In the genomic region with DNA sequence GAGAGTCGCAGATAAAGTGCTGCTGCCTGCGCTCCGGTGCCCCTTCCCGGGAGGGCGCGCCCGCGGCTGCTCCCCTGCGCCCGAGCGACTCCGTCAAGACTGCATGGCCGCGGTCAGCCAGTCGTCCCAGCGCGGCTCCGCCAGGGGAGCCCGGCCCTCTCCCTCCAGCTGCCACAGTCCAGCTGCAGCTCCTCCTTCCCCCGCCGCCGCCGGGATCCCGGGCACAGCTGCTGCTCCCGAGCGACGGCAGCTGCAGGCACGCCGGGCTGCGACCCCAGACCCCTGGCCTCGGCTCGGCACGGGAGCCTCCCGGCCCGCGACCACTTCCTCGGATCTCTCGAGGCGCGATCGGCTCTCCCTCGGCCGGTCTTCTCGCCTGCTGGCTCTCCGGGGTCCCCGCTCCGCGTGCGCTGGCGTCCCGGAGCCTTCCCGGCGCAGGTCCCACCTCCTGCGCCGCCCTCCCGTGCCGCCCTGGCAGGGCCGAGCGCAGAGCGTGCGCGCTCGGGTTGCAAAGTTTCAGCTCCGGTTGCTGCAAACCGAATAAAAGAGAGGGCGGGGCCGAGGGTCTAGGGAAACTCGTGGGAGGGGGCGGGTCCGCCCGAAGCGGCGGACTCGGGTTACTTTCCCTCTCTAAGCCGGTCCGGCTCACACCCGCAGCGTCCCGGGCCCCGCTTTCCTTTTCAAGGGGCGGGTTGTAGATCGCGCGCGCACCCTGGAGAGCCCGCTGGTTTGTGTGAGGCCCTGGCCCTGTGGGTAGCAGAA, we compare ENCODE assay signal across 7 cellular contexts. TPM values are rescaled to one million over a fixed set of nuclear protein-coding genes. Genes with fewer than 3 reads are reported as not detected.
DNase-seq lines count a peak whose midpoint lies in the region; FAIRE-seq and TF ChIP-seq lines count a peak whose summit lies in the region.

A gene (minus strand): TSS at position 542 of the 762 bp plus-strand sequence. CDS start 571 bp downstream, outside the sequence.

- H3K4me1 ChIP-seq in MM.1S (ENCODE audit: low read length) (no peaks in the 10 kb centered on the region), colonic mucosa (no peaks in the 10 kb centered on the region)

- peak within 1 kb of the TSS; percentile 41; the same call in 1 of the 2 replicates for H3K4me2 ChIP-seq in MM.1S (ENCODE audit: low read depth, low read length)

- no peaks in the 10 kb centered on the region for H3K9me2 ChIP-seq in MM.1S (replicated peaks; ENCODE audit: insufficient read depth, low read length)

- H3K9me3 ChIP-seq in MM.1S (replicated peaks; ENCODE audit: insufficient read depth, low read length): no peaks in the 10 kb centered on the region
- no peaks in the 10 kb centered on the region for H3K9me3 ChIP-seq in SK-N-MC (ENCODE audit: low read depth, low read length)
- H3K9me3 ChIP-seq in colonic mucosa: no peaks in the 10 kb centered on the region

- H3K36me3 ChIP-seq in MM.1S (replicated peaks; ENCODE audit: insufficient read depth, low read length) (no peaks in the 10 kb centered on the region), SK-N-MC (ENCODE audit: insufficient read depth, low read length) (no peaks in the 10 kb centered on the region), colonic mucosa (no peaks in the 10 kb centered on the region), kidney epithelial cell (ENCODE audit: control insufficient read depth, insufficient read depth, low read length) (no peaks in the 10 kb centered on the region)

- H3K27me3 ChIP-seq in MM.1S (replicated peaks; ENCODE audit: insufficient read depth, low read length) (no peaks in the 10 kb centered on the region), colonic mucosa (no peaks in the 10 kb centered on the region), kidney epithelial cell (ENCODE audit: control insufficient read depth, insufficient read depth, low read length) (no peaks in the 10 kb centered on the region)

- intact Hi-C loops in colonic mucosa (cut with DNase I): no loop called here

- H4K20me1 ChIP-seq in MM.1S (ENCODE audit: insufficient read depth, low read length): no peaks in the 10 kb centered on the region

- H3K9ac ChIP-seq in MM.1S (ENCODE audit: low read length) (no peak within 1 kb of the TSS), SK-N-MC (ENCODE audit: insufficient read length) (peak within 1 kb of the TSS; percentile 75), colonic mucosa (ENCODE audit: low read depth in 2 of 2, low read length in 2 of 2) (peak within 1 kb of the TSS; percentile 87 to 91)

- no peak within 1 kb of the TSS for H2AFZ ChIP-seq in MM.1S (ENCODE audit: low read length)

- DNase-seq in GM12891 (ENCODE audit: insufficient read length, low spot score): peak; percentile 48
- peak; percentile 74 for DNase-seq in HCEC 1CT
- peak; percentile 45 for DNase-seq in MM.1S
- peak; percentile 28 for DNase-seq in SK-N-MC (ENCODE audit: low read depth, low spot score)
- DNase-seq in colonic mucosa: peak; percentile 88
- DNase-seq in kidney epithelial cell (ENCODE audit: low read depth): peak; percentile 59
- peak; percentile 96 for DNase-seq in smooth muscle cell of the brain vasculature (ENCODE audit: low read depth, low spot score)

- H3F3A ChIP-seq in MM.1S (ENCODE audit: insufficient read depth, low read length): no peaks in the 10 kb centered on the region

- FAIRE-seq in GM12891 (lab: Jason Lieb, UNC): no peak

- H3K27ac ChIP-seq in MM.1S (ENCODE audit: low read length): no peak within 1 kb of the TSS
- H3K27ac ChIP-seq in SK-N-MC: peak within 1 kb of the TSS; percentile 47; the same call in 1 of the 2 replicates
- peak within 1 kb of the TSS; percentile 97 for H3K27ac ChIP-seq in colonic mucosa

- TF ChIP-seq POLR2A in GM12891 (IDR thresholded peaks at IDR 0.05; ENCODE audit: low read depth, low read length): no peak

- TF ChIP-seq CTCF in MM.1S (IDR thresholded peaks at IDR 0.05; ENCODE audit: low read length): no peak
- no peak for TF ChIP-seq CTCF in colonic mucosa (IDR thresholded peaks at IDR 0.05)
- TF ChIP-seq CTCF in kidney epithelial cell (IDR thresholded peaks at IDR 0.05; ENCODE audit: insufficient read depth, low read length, poor library complexity, severe bottlenecking): no peak

- H3K79me2 ChIP-seq in MM.1S (ENCODE audit: low read length): no peaks in the 10 kb centered on the region

- H3K4me3 ChIP-seq in MM.1S (ENCODE audit: low read length) (peak within 1 kb of the TSS; percentile 45), SK-N-MC (peak within 1 kb of the TSS; percentile 93), colonic mucosa (peak within 1 kb of the TSS; percentile 79), kidney epithelial cell (ENCODE audit: low read depth, low read length) (peak within 1 kb of the TSS; percentile 70)

TF ChIP-seq in GM12891, 5 proteins besides CTCF, POLR2A, EP300 and RAD21:
- TF ChIP-seq TAF1 (IDR thresholded peaks at IDR 0.05; ENCODE audit: low read depth, low read length): no peak
- no peak for TF ChIP-seq SPI1 (IDR thresholded peaks at IDR 0.05; ENCODE audit: low read depth, low read length)
- TF ChIP-seq PAX5 (IDR thresholded peaks at IDR 0.05; ENCODE audit: insufficient read depth, low read length, severe bottlenecking): no peak
- no peak for TF ChIP-seq POU2F2 (IDR thresholded peaks at IDR 0.05; ENCODE audit: low read depth, low read length)
- no peak for TF ChIP-seq POLR2AphosphoS5 (IDR thresholded peaks at IDR 0.05; ENCODE audit: low read depth, low read length)

RNA-seq across cellular contexts. Expression of the gene that starts here (rescaled TPM):
- 0.32 TPM for polyA plus RNA-seq in GM12891 (2012; ENCODE audit: low read depth, missing spikeins)
- 10 to 100 TPM; 13.1 to 31.5 TPM for total RNA-seq in colonic mucosa
- total RNA-seq in kidney epithelial cell: 9.2 and 12.1 TPM in 2 replicates

Comparison
In these comparisons a context has a peak if more than half of its experiments do, and no peak if none do; other contexts are left out.
1. DNase-seq: peak in every context shown above with its lines; median percentile 96 in smooth muscle cell of the brain vasculature; 88 in colonic mucosa; 74 in HCEC 1CT; 59 in kidney epithelial cell; 48 in GM12891; 45 in MM.1S; 28 in SK-N-MC.